In the genomic region with DNA sequence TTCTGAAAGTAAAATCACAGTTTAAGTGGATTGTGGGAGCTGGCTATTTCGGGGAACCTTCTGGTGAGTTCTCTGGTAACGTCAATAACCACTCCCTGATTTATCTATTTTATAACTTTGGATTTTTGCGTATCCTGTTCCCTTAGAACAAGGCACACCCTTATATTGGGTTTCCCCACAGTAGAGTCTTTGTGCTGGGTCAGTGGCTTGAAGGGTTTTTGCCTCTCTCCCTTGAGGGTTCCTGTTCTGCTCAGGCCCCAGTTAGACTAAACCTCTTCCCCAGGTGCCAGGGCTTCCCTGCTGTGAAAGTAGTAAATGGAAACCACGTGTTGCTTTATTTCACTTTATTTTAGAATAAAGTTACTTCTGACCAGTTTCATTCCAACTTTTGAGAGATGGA, we compare ENCODE assay signal across 23 cellular contexts.
"Had no signal": no experiment of that assay in that cellular context is flagged by ENCODE, and none has a peak within 500 bp of the region (broad histone marks: within the 10 kb centered on the region; RNA-seq: fewer than 3 reads in every experiment).

No MANE protein-coding gene starts in this region.

- H3K27ac ChIP-seq: colonic mucosa, epithelial cell of prostate, esophagus squamous epithelium, gastrocnemius medialis, heart right ventricle, left lung, lower lobe of right lung had no signal

- H3K4me1 ChIP-seq: heart right ventricle, left lung, lower lobe of right lung had no signal

- ATAC-seq: effector memory CD8-positive, alpha-beta T cell; esophagus mucosa; gastrocnemius medialis; heart right ventricle; left cardiac atrium; left lung; left ventricle myocardium superior; lower lobe of right lung; mucosa of descending colon had no signal

- H3K36me3 ChIP-seq: colonic mucosa, esophagus squamous epithelium, gastrocnemius medialis, heart right ventricle, left lung, lower lobe of right lung had no signal

- H3K4me3 ChIP-seq: colonic mucosa, esophagus squamous epithelium, gastrocnemius medialis, heart right ventricle, left lung, lower lobe of right lung, mucosa of descending colon had no signal

- DNase-seq: colonic mucosa; cortex of kidney; effector CD8-positive, alpha-beta T cell; effector memory CD8-positive, alpha-beta T cell; erythroblast; esophagus squamous epithelium; foreskin fibroblast; gastrocnemius medialis; glutamatergic neuron; head of caudate nucleus; heart right ventricle; hippocampal formation; left cardiac atrium; left lung; left ventricle myocardium superior; lower lobe of right lung; mesendoderm; mucosa of descending colon; naive B cell had no signal

- H3K27me3 ChIP-seq: colonic mucosa, esophagus squamous epithelium, gastrocnemius medialis, heart right ventricle, left lung had no signal

- FAIRE-seq: endometrium, islet of Langerhans had no signal

- H3K9me3 ChIP-seq: colonic mucosa, esophagus squamous epithelium, gastrocnemius medialis, heart right ventricle, left lung, lower lobe of right lung, mucosa of descending colon had no signal
